ENCODE assay signal across 20 cellular contexts in genomic region chr7:78095549-78095948, GRCh38.
DNase-seq lines count a peak whose midpoint lies in the region; ATAC-seq, FAIRE-seq and TF ChIP-seq lines count a peak whose summit lies in the region.
"Had no signal": no experiment of that assay in that cellular context is flagged by ENCODE, and none has a peak within 500 bp of the region (broad histone marks: within the 10 kb centered on the region; RNA-seq: fewer than 3 reads in every experiment).

No MANE protein-coding gene starts in this region.

- H3K4me1 Mint-ChIP-seq in stimulated activated effector memory CD8-positive, alpha-beta T cell treated with anti-CD3 and anti-CD28 coated beads, Interleukin-12 subunit alpha, Interleukin-12 subunit beta, amount 100 ng/mL, for 72 hours: no peaks in the 10 kb centered on the region
- H3K4me1 Mint-ChIP-seq: CD14-positive monocyte had no signal

- TF ChIP-seq CTCF in BJ (IDR thresholded peaks at IDR 0.05; ENCODE audit: insufficient read depth, low read depth, low read length) (peak; percentile 34), IMR-90 (conservative IDR thresholded peaks at IDR 0.05; ENCODE audit: low read depth, low read length) (peak; percentile 46), bronchial epithelial cell (IDR thresholded peaks at IDR 0.05; ENCODE audit: insufficient read depth, low read length, severe bottlenecking) (no peak)

- no peak overlapping the region for H3K18ac ChIP-seq in IMR-90 (ENCODE audit: low read depth, low read length)
- H3K18ac ChIP-seq in mesenchymal stem cell (ENCODE audit: low read depth in 1 of 2, low read length in 2 of 2): no peak overlapping the region

- no peak overlapping the region for H2AK9ac ChIP-seq in IMR-90 (replicated peaks; ENCODE audit: low read depth, low read length, poor library complexity)

- BruUV-seq in IMR-90 (replicated peaks; lab: Mats Ljungman, UMichigan): no TSS peak

- no peak overlapping the region for H3K27ac Mint-ChIP-seq in stimulated activated effector memory CD8-positive, alpha-beta T cell treated with anti-CD3 and anti-CD28 coated beads, Interleukin-12 subunit alpha, Interleukin-12 subunit beta, amount 100 ng/mL, for 72 hours
- H3K27ac Mint-ChIP-seq: activated naive CD4-positive, alpha-beta T cell treated with anti-CD3 and anti-CD28 coated beads, Interleukin-2, amount 50 U/mL, for 72 hours; CD14-positive monocyte had no signal

- no peaks in the 10 kb centered on the region for H3K36me3 Mint-ChIP-seq in stimulated activated effector memory CD8-positive, alpha-beta T cell treated with anti-CD3 and anti-CD28 coated beads, Interleukin-12 subunit alpha, Interleukin-12 subunit beta, amount 100 ng/mL, for 72 hours
- H3K36me3 Mint-ChIP-seq: activated naive CD4-positive, alpha-beta T cell treated with anti-CD3 and anti-CD28 coated beads, Interleukin-2, amount 50 U/mL, for 72 hours; CD14-positive monocyte had no signal

- no peak for TF ChIP-seq POLR2A in IMR-90 (IDR thresholded peaks at IDR 0.05; ENCODE audit: low read depth, low read length)

- no peak overlapping the region for H2AFZ ChIP-seq in IMR-90 (replicated peaks; ENCODE audit: low read length, poor library complexity)
- H2AFZ ChIP-seq in mesenchymal stem cell (ENCODE audit: low read depth, low read length): no peak overlapping the region

- H4K5ac ChIP-seq in IMR-90 (ENCODE audit: low read depth, low read length): no peak overlapping the region

- H3K23ac ChIP-seq in IMR-90 (ENCODE audit: low read depth, low read length) (no peak overlapping the region), mesenchymal stem cell (ENCODE audit: low read length in 2 of 2) (no peak overlapping the region)

- no peak overlapping the region for H2BK12ac ChIP-seq in mesenchymal stem cell (ENCODE audit: low read length in 2 of 2)

- dilution Hi-C loops in IMR-90 (cut with HindIII; ENCODE audit: low sequenced_read_pairs, unreplicated experiment): no loop called here

- H3K4me1 ChIP-seq in IMR-90 (ENCODE audit: control insufficient read depth, insufficient read depth, low read length) (peaks cover 5% of the 10 kb centered on the region), mesenchymal stem cell (ENCODE audit: control insufficient read depth, insufficient read depth, low read depth, low read length) (no peaks in the 10 kb centered on the region)
- H3K4me1 ChIP-seq: heart left ventricle had no signal

- in situ Hi-C loops in IMR-90 (cut with MboI; ENCODE audit: low sequenced_read_pairs): no loop called here

- H3K27me3 ChIP-seq in BJ (ENCODE audit: control insufficient read depth, insufficient read depth, low read length): no peaks in the 10 kb centered on the region
- no peaks in the 10 kb centered on the region for H3K27me3 ChIP-seq in IMR-90 (ENCODE audit: control insufficient read depth, insufficient read depth, low read length)
- H3K27me3 ChIP-seq in bronchial epithelial cell (ENCODE audit: control insufficient read depth, insufficient read depth, low read length): no peaks in the 10 kb centered on the region
- peaks cover 0 to 5% of the 10 kb centered on the region in 2 experiments for H3K27me3 ChIP-seq in mesenchymal stem cell (ENCODE audit: control insufficient read depth in 1 of 2, insufficient read depth in 1 of 2, low read length in 2 of 2)
- H3K27me3 ChIP-seq: heart left ventricle, ovary had no signal

- peak; percentile 19 for DNase-seq in BJ (ENCODE audit: low read depth)
- DNase-seq in IMR-90: peak; percentile 83
- DNase-seq in bronchial epithelial cell (ENCODE audit: low read depth): peak; percentile 28
- DNase-seq in mesenchymal stem cell: peak; percentile 79
- DNase-seq in stimulated activated effector memory CD8-positive, alpha-beta T cell treated with anti-CD3 and anti-CD28 coated beads, Interleukin-12 subunit alpha, Interleukin-12 subunit beta, amount 100 ng/mL, for 72 hours (ENCODE audit: low spot score in 2 of 2): no peak
- no peak for DNase-seq in hippocampal formation (lab: John Stamatoyannopoulos, UW)
- no peak for DNase-seq in NCI-H510A (lab: John Stamatoyannopoulos, UW)
- no peak for DNase-seq in NCI-H1105 treated with DMSO at 0.1 percent for 48 hours (lab: John Stamatoyannopoulos, UW)
- DNase-seq: DMS79 treated with DMSO at 0.1 percent for 48 hours; heart left ventricle; NCI-H2081; NCI-H774; ovary; stimulated activated naive CD4-positive, alpha-beta T cell treated with Interleukin-2 at 50 U/mL for 16 hours; T-helper 1 cell had no signal

- H4K8ac ChIP-seq in IMR-90 (ENCODE audit: low read depth in 2 of 2, low read length in 2 of 2) (no peak overlapping the region; a peak in 1 of 4 replicates), mesenchymal stem cell (ENCODE audit: low read length) (no peak overlapping the region)

- H2AK5ac ChIP-seq in IMR-90 (ENCODE audit: low read depth, low read length) (no peak overlapping the region), mesenchymal stem cell (ENCODE audit: low read length, severe bottlenecking) (no peak overlapping the region)

- H3K9me3 ChIP-seq in IMR-90 (ENCODE audit: control insufficient read depth, insufficient read depth, low read length) (no peaks in the 10 kb centered on the region), mesenchymal stem cell (ENCODE audit: control insufficient read depth, low read length) (no peaks in the 10 kb centered on the region)
- H3K9me3 ChIP-seq: heart left ventricle, ovary had no signal

- no peak overlapping the region for H3K14ac ChIP-seq in IMR-90 (replicated peaks; ENCODE audit: low read depth, low read length)
- H3K14ac ChIP-seq in mesenchymal stem cell (ENCODE audit: low read length in 2 of 2): no peak overlapping the region

- H3K36me3 ChIP-seq in BJ (ENCODE audit: control insufficient read depth, insufficient read depth, low read length): no peaks in the 10 kb centered on the region
- no peaks in the 10 kb centered on the region for H3K36me3 ChIP-seq in IMR-90 (ENCODE audit: control insufficient read depth, insufficient read depth, low read length)
- H3K36me3 ChIP-seq in bronchial epithelial cell (ENCODE audit: control insufficient read depth, insufficient read depth, low read length): no peaks in the 10 kb centered on the region
- H3K36me3 ChIP-seq in mesenchymal stem cell (ENCODE audit: control insufficient read depth in 1 of 2, insufficient read depth in 2 of 2, low read depth in 1 of 2, low read length in 2 of 2): no peaks in the 10 kb centered on the region
- H3K36me3 ChIP-seq: heart left ventricle, ovary had no signal

- no peak overlapping the region for H3K4me3 Mint-ChIP-seq in stimulated activated effector memory CD8-positive, alpha-beta T cell treated with anti-CD3 and anti-CD28 coated beads, Interleukin-12 subunit alpha, Interleukin-12 subunit beta, amount 100 ng/mL, for 72 hours
- H3K4me3 Mint-ChIP-seq: CD14-positive monocyte had no signal

- H3K9ac ChIP-seq in IMR-90 (ENCODE audit: low read depth, low read length) (no peak overlapping the region), mesenchymal stem cell (ENCODE audit: low read length) (no peak overlapping the region)

- H2BK5ac ChIP-seq in IMR-90 (ENCODE audit: low read depth, low read length, poor library complexity, severe bottlenecking) (no peak overlapping the region), mesenchymal stem cell (ENCODE audit: low read depth, low read length, poor library complexity, severe bottlenecking) (no peak overlapping the region)

- intact Hi-C loops in IMR-90 (cut with micrococcal nuclease): no loop called here

- TF ChIP-seq RAD21 in IMR-90 (IDR thresholded peaks at IDR 0.05; ENCODE audit: low read length): peak; percentile 58

- H3K4me2 ChIP-seq in IMR-90 (ENCODE audit: low read depth, low read length) (no peak overlapping the region), mesenchymal stem cell (ENCODE audit: low read length, poor library complexity, severe bottlenecking) (no peak overlapping the region)

- H3K79me1 ChIP-seq in IMR-90 (ENCODE audit: low read depth in 1 of 2, low read length in 2 of 2) (no peaks in the 10 kb centered on the region), mesenchymal stem cell (replicated peaks; ENCODE audit: low read length, poor library complexity, severe bottlenecking) (no peaks in the 10 kb centered on the region)

- no peaks in the 10 kb centered on the region for H4K20me1 ChIP-seq in IMR-90 (ENCODE audit: insufficient read depth, low read length)

- H3K4me3 ChIP-seq in BJ (ENCODE audit: low read depth, low read length) (no peak overlapping the region), IMR-90 (ENCODE audit: insufficient read depth, low read depth, low read length) (no peak overlapping the region), bronchial epithelial cell (ENCODE audit: low read depth, low read length) (no peak overlapping the region), mesenchymal stem cell (ENCODE audit: insufficient read depth in 1 of 2, low read depth in 1 of 2, low read length in 2 of 2) (no peak overlapping the region)
- H3K4me3 ChIP-seq: GM12878, heart left ventricle, ovary, skin epidermis had no signal

- no peak overlapping the region for H2BK20ac ChIP-seq in IMR-90 (ENCODE audit: low read depth, low read length)

- no peak overlapping the region for H3K27ac ChIP-seq in IMR-90 (ENCODE audit: insufficient read depth, low read length)
- H3K27ac ChIP-seq in mesenchymal stem cell (ENCODE audit: low read length, poor library complexity, severe bottlenecking): no peak overlapping the region
- H3K27ac ChIP-seq: heart left ventricle, ovary, RWPE1, skin epidermis had no signal

- no peaks in the 10 kb centered on the region for H3K9me3 Mint-ChIP-seq in stimulated activated effector memory CD8-positive, alpha-beta T cell treated with anti-CD3 and anti-CD28 coated beads, Interleukin-12 subunit alpha, Interleukin-12 subunit beta, amount 100 ng/mL, for 72 hours

- peaks cover 4% of the 10 kb centered on the region for H3K9me1 ChIP-seq in IMR-90 (ENCODE audit: insufficient read depth, low read length)

- no peak for FAIRE-seq in bronchial epithelial cell (lab: Jason Lieb, UNC)
- FAIRE-seq: GM12878 had no signal

- H3K4ac ChIP-seq in IMR-90 (ENCODE audit: low read depth, low read length) (no peak overlapping the region), mesenchymal stem cell (ENCODE audit: low read depth in 1 of 2, low read length in 2 of 2) (no peak overlapping the region)

- H4K91ac ChIP-seq in IMR-90 (ENCODE audit: insufficient read depth, low read depth, low read length) (no peak overlapping the region), mesenchymal stem cell (ENCODE audit: low read length) (no peak overlapping the region)

- CTCF ChIA-PET in BJ (lab: Yijun Ruan, JAX): no interaction called here
- CTCF ChIA-PET in IMR-90 (lab: Yijun Ruan, JAX): no interaction called here

- POLR2A ChIA-PET in BJ (lab: Charles Lee) (no interaction called here), IMR-90 (lab: Charles Lee; ENCODE audit: unreplicated experiment) (no interaction called here)

- no peak overlapping the region for H3K56ac ChIP-seq in IMR-90 (ENCODE audit: extremely low read depth, insufficient read depth, low read length)

- H2BK15ac ChIP-seq in IMR-90 (ENCODE audit: low read depth, low read length) (no peak overlapping the region), mesenchymal stem cell (ENCODE audit: low read depth, poor library complexity, severe bottlenecking) (no peak overlapping the region)

- no peak overlapping the region for H2BK120ac ChIP-seq in IMR-90 (ENCODE audit: low read depth, low read length)
- H2BK120ac ChIP-seq in mesenchymal stem cell (ENCODE audit: low read depth, low read length): no peak overlapping the region

- ATAC-seq in IMR-90 (ENCODE audit: low read depth): peak; percentile 66
- ATAC-seq in stimulated activated effector memory CD8-positive, alpha-beta T cell treated with anti-CD3 and anti-CD28 coated beads, Interleukin-12 subunit alpha, Interleukin-12 subunit beta, amount 100 ng/mL, for 72 hours: no peak
- ATAC-seq: activated naive CD4-positive, alpha-beta T cell treated with anti-CD3 and anti-CD28 coated beads, Interleukin-2, amount 50 U/mL, for 72 hours; GM12878; heart left ventricle had no signal

Comparison
In these comparisons a context has a peak if more than half of its experiments do, and no peak if none do; other contexts are left out.
1. DNase-seq: peak in BJ (single experiment), IMR-90 (single experiment), bronchial epithelial cell (single experiment) and mesenchymal stem cell (single experiment); none in stimulated activated effector memory CD8-positive, alpha-beta T cell treated with anti-CD3 and anti-CD28 coated beads, Interleukin-12 subunit alpha, Interleukin-12 subunit beta, amount 100 ng/mL, for 72 hours (0 of 2), hippocampal formation (0 of 2), NCI-H510A (single experiment) and NCI-H1105 treated with DMSO at 0.1 percent for 48 hours (single experiment).